Comparison of ENCODE assay signal across 2 cellular contexts in genomic region chr16:89600956-89601355, GRCh38.
TF ChIP-seq lines count a peak whose summit lies in the region.

No MANE protein-coding gene starts in this region.

TF ChIP-seq in K562, 482 proteins besides CTCF, POLR2A, EP300 and RAD21:
- TF ChIP-seq MBD2 (IDR thresholded peaks at IDR 0.05; ENCODE audit: borderline replicate concordance, low read depth) (no peak), ZFP36 (IDR thresholded peaks at IDR 0.05; ENCODE audit: low read depth, low read length, partially characterized antibody) (peak; percentile 30)

TF ChIP-seq in SK-N-SH treated with all-trans-retinoic acid at 6 μM for 48 hours, 23 proteins besides CTCF, POLR2A, EP300 and RAD21:
- TF ChIP-seq ZFP30 (CRISPR knock-in tag; IDR thresholded peaks at IDR 0.05) (no peak), CSRNP3 (CRISPR knock-in tag; IDR thresholded peaks at IDR 0.05) (no peak), ISL1 (CRISPR knock-in tag; IDR thresholded peaks at IDR 0.05) (no peak)
